9 cellular contexts compared by ENCODE assay signal in the genomic region with DNA sequence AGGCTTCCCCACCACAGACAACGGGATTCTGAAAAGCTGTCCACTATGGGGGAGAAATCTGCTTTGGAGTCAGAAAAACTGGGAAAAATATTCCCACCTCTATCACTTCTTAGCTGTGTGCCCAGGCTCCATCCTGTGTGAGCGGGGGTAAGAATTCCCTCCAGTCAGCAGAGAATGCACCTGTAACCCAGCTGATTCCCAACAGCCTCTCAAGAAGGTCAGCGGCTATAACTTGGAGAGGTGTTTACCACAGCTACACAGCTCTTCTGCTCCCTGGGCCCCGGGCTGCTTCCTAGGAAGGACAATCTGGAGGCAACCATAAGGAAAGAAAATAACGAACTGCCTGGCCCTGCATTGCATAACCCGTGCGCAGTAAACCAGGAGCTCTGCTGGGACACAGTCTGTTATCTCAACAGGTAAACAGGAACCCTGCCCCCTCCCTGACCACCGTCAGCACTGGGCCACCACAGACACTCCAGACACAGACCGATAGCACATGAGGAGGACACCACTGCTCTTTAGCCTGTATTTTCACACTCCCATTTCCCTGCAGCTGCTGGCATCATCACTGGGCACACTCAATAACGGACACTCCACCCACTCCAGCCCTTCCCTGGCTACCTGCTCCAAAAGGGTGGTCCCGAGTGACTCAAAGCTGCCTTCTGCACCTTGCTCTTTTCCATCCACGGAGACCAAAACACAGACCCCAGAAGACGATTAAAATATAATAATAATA. TPM values are rescaled to one million over a fixed set of nuclear protein-coding genes. Genes with fewer than 3 reads are reported as not detected.
A peak's percentile ranks its signal among the peaks of the same experiment; 100 is the strongest.
DNase-seq lines count a peak whose midpoint lies in the region; ATAC-seq and TF ChIP-seq lines count a peak whose summit lies in the region.
"Had no signal": no experiment of that assay in that cellular context is flagged by ENCODE, and none has a peak within 500 bp of the region (broad histone marks: within the 10 kb centered on the region; RNA-seq: fewer than 3 reads in every experiment).

No MANE protein-coding gene starts in this region.

- no peak for TF ChIP-seq CTCF in endothelial cell (IDR thresholded peaks at IDR 0.05; ENCODE audit: unreplicated experiment)
- TF ChIP-seq CTCF in osteoblast (IDR thresholded peaks at IDR 0.05; ENCODE audit: extremely low read depth, low read depth, low read length), result no peak

- DNase-seq in RPMI8226 (peak; percentile 17), endothelial cell (ENCODE audit: low spot score) (no peak), osteoblast (ENCODE audit: insufficient read length, low spot score, missing footprints) (peak; percentile 83), NCI-H1417 (lab: John Stamatoyannopoulos, UW) (no peak)
- no peak for DNase-seq in effector CD4-positive, alpha-beta T cell

- H3K9me3 ChIP-seq in osteoblast (ENCODE audit: low read depth, low read length), result no peaks in the 10 kb centered on the region

- peaks cover 5% of the 10 kb centered on the region for H3K27me3 Mint-ChIP-seq in endothelial cell (ENCODE audit: unreplicated experiment)

- H3K4me3 ChIP-seq in GM08714 (ENCODE audit: low read length) (peak overlapping the region; percentile 66; the same call in 1 of the 2 replicates), osteoblast (ENCODE audit: insufficient read depth, low read length) (peak overlapping the region; percentile 93)

- peak overlapping the region; percentile 100 for H3K4me2 ChIP-seq in osteoblast (ENCODE audit: insufficient read depth, low read length)

- H3K27me3 ChIP-seq in osteoblast (ENCODE audit: insufficient read depth, low read length), result no peaks in the 10 kb centered on the region

- peaks cover 15% of the 10 kb centered on the region for H3K36me3 ChIP-seq in osteoblast (ENCODE audit: insufficient read depth, low read length)

- ATAC-seq in HG03565 (IDR thresholded peaks at IDR 0.05; ENCODE audit: unreplicated experiment) (no peak), GM19023 (IDR thresholded peaks at IDR 0.05; ENCODE audit: unreplicated experiment) (no peak)

- H2AFZ ChIP-seq in osteoblast (ENCODE audit: low read length), result peak overlapping the region; percentile 31

- peaks cover 31% of the 10 kb centered on the region for H3K36me3 Mint-ChIP-seq in endothelial cell (ENCODE audit: low read depth, unreplicated experiment)

- H3K4me1 Mint-ChIP-seq in endothelial cell (ENCODE audit: unreplicated experiment), result peaks cover 58% of the 10 kb centered on the region

- H3K27ac ChIP-seq in osteoblast (ENCODE audit: low read depth, low read length), result peak overlapping the region; percentile 82

- H3K4me1 ChIP-seq in osteoblast (ENCODE audit: insufficient read depth, low read length), result peaks cover 21% of the 10 kb centered on the region

- H3K27ac Mint-ChIP-seq in endothelial cell (ENCODE audit: unreplicated experiment), result peak overlapping the region; percentile 94

- peak overlapping the region; percentile 98 for H3K4me3 Mint-ChIP-seq in endothelial cell (ENCODE audit: unreplicated experiment)

- H4K20me1 ChIP-seq in osteoblast (ENCODE audit: insufficient read depth, low read length), result peaks cover 32% of the 10 kb centered on the region

- peaks cover 53% of the 10 kb centered on the region for H3K79me2 ChIP-seq in osteoblast (ENCODE audit: insufficient read depth, low read length)

- H3K9me3 Mint-ChIP-seq in endothelial cell (ENCODE audit: unreplicated experiment), result no peaks in the 10 kb centered on the region

RNA-seq across cellular contexts. Expression of a gene that starts 2.1 kb away (rescaled TPM):
- total RNA-seq in endothelial cell (ENCODE audit: unreplicated experiment), result 53.0 TPM
- total RNA-seq in osteoblast, result 13.4 and 14.1 TPM in 2 replicates

RNA-seq across cellular contexts. Expression of a gene that starts 41.3 kb away (rescaled TPM):
- total RNA-seq in endothelial cell (ENCODE audit: unreplicated experiment) (61.9 TPM), osteoblast (29.0 and 31.8 TPM in 2 replicates)

RNA-seq across cellular contexts. Expression of a gene that starts 59.0 kb away (rescaled TPM):
- total RNA-seq in endothelial cell (ENCODE audit: unreplicated experiment), result 1.5 TPM
- not detected in 2 replicates for total RNA-seq in osteoblast
- total RNA-seq: SK-MEL-5 had no signal

Comparison
In these comparisons a context has a peak if more than half of its experiments do, and no peak if none do; other contexts are left out.
1. DNase-seq: peak in RPMI8226 (single experiment) and osteoblast (single experiment); none in endothelial cell (single experiment), NCI-H1417 (0 of 3) and effector CD4-positive, alpha-beta T cell (single experiment).